In genomic region chr1:16613185-16614147, GRCh38 we compare ENCODE assay signal across 1 cellular context.
TF ChIP-seq lines count a peak whose summit lies in the region.

Gene NBPF1, minus strand, starts transcription at chr1:16613564.

TF ChIP-seq in HEK293, 187 proteins besides CTCF, POLR2A, EP300 and RAD21 (continued from another document and continues in another):
- TF ChIP-seq ZBTB11 (tag by site-specific recombination; conservative IDR thresholded peaks at IDR 0.05; ENCODE audit: low read depth): peak; percentile 86
- no peak for TF ChIP-seq SALL2 (tag by site-specific recombination; IDR thresholded peaks at IDR 0.05; ENCODE audit: borderline replicate concordance)
- TF ChIP-seq ZNF629 (tag by site-specific recombination; IDR thresholded peaks at IDR 0.05): peak; percentile 82
- no peak; the same call in 1 of the 2 replicates for TF ChIP-seq ZNF645 (tag by site-specific recombination; IDR thresholded peaks at IDR 0.05)
- TF ChIP-seq ZNF670 (tag by site-specific recombination; IDR thresholded peaks at IDR 0.05; ENCODE audit: low read depth): no peak
- peak; percentile 97 for TF ChIP-seq ZBTB20 (tag by site-specific recombination; IDR thresholded peaks at IDR 0.05)
- peak; percentile 19; the same call in 1 of the 2 replicates for TF ChIP-seq ZNF18 (tag by site-specific recombination; IDR thresholded peaks at IDR 0.05)
- peak; percentile 99 for TF ChIP-seq KLF10 (tag by site-specific recombination; IDR thresholded peaks at IDR 0.05)
- TF ChIP-seq ZNF692 (tag by site-specific recombination; IDR thresholded peaks at IDR 0.05): peak; percentile 99
- TF ChIP-seq PRDM2 (tag by site-specific recombination; IDR thresholded peaks at IDR 0.05; ENCODE audit: borderline replicate concordance): no peak
- TF ChIP-seq ZBTB49 (tag by site-specific recombination; IDR thresholded peaks at IDR 0.05; ENCODE audit: low read depth): no peak
- no peak for TF ChIP-seq ZNF768 (tag by site-specific recombination; IDR thresholded peaks at IDR 0.05)
- TF ChIP-seq ZNF510 (tag by site-specific recombination; IDR thresholded peaks at IDR 0.05; ENCODE audit: insufficient replicate concordance): no peak
- TF ChIP-seq ZNF654 (tag by site-specific recombination; IDR thresholded peaks at IDR 0.05; ENCODE audit: low read depth): no peak
- peak; percentile 91 for TF ChIP-seq ZNF394 (tag by site-specific recombination; IDR thresholded peaks at IDR 0.05; ENCODE audit: borderline replicate concordance)
- TF ChIP-seq ZNF610 (tag by site-specific recombination; IDR thresholded peaks at IDR 0.05; ENCODE audit: borderline replicate concordance): peak; percentile 84
- no peak for TF ChIP-seq ZNF521 (tag by site-specific recombination; IDR thresholded peaks at IDR 0.05)
- TF ChIP-seq ZNF571 (tag by site-specific recombination; IDR thresholded peaks at IDR 0.05): no peak
- no peak for TF ChIP-seq ZNF280C (tag by site-specific recombination; IDR thresholded peaks at IDR 0.05)
- no peak for TF ChIP-seq ZNF155 (tag by site-specific recombination; IDR thresholded peaks at IDR 0.05)
- TF ChIP-seq TRIM28 (IDR thresholded peaks at IDR 0.05; ENCODE audit: borderline replicate concordance, low read length): peak; percentile 63; the same call in 1 of the 2 replicates
- no peak for TF ChIP-seq ZNF280D (tag by site-specific recombination; IDR thresholded peaks at IDR 0.05)
- no peak for TF ChIP-seq ZNF544 (tag by site-specific recombination; IDR thresholded peaks at IDR 0.05)
- peak; percentile 19; the same call in 1 of the 2 replicates for TF ChIP-seq OSR2 (tag by site-specific recombination; IDR thresholded peaks at IDR 0.05)
- TF ChIP-seq REST (tag by site-specific recombination; IDR thresholded peaks at IDR 0.05): peak; percentile 41
